Comparison of ENCODE assay signal across 1 cellular context in the genomic region with DNA sequence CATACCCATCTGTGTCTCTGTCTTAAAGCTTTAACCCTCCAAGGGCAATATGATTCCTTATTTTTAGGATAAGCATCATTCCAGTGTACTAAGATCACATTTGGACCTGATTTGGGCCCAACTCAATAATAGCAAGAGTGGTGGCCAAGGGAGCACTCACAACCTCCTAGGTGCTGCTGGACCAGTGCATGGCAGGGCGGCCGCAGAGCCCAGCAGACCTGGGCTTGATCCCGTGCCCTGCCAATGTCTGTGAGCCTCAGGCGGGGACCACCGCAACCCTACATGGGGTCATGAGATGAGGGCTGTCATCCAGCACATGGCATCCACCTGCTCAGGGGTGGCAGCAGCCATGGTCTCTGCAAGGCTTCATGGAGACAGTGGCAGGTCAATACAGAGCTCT.
A peak's percentile ranks its signal among the peaks of the same experiment; 100 is the strongest.
TF ChIP-seq lines count a peak whose summit lies in the region.

No MANE protein-coding gene starts in this region.

TF ChIP-seq in HepG2, 621 proteins besides CTCF, POLR2A, EP300 and RAD21:
- TF ChIP-seq ETV6 (CRISPR knock-in tag; conservative IDR thresholded peaks at IDR 0.05) (no peak), CENPX (CRISPR knock-in tag; IDR thresholded peaks at IDR 0.05) (no peak), ZNF431 (CRISPR knock-in tag; IDR thresholded peaks at IDR 0.05; ENCODE audit: borderline replicate concordance, low read depth) (0 out of 2 replicates have a peak, but pooled peaks have one; percentile 37), ZNF446 (CRISPR knock-in tag; IDR thresholded peaks at IDR 0.05) (no peak), PITX1 (CRISPR knock-in tag; IDR thresholded peaks at IDR 0.05) (no peak), SALL1 (CRISPR knock-in tag; IDR thresholded peaks at IDR 0.05) (0 out of 2 replicates have a peak, but pooled peaks have one; percentile 9), MIER3 (CRISPR knock-in tag; IDR thresholded peaks at IDR 0.05; ENCODE audit: borderline replicate concordance) (no peak), ZBTB38 (CRISPR knock-in tag; IDR thresholded peaks at IDR 0.05) (peak; percentile 52; the same call in 1 of the 2 replicates), PATZ1 (CRISPR knock-in tag; IDR thresholded peaks at IDR 0.05) (no peak), LCORL (IDR thresholded peaks at IDR 0.05) (no peak), LCORL (CRISPR knock-in tag; IDR thresholded peaks at IDR 0.05) (no peak), ZNF225 (CRISPR knock-in tag; IDR thresholded peaks at IDR 0.05) (0 out of 2 replicates have a peak, but pooled peaks have one; percentile 29), BORCS8-MEF2B (CRISPR knock-in tag; IDR thresholded peaks at IDR 0.05) (no peak), SAP130 (CRISPR knock-in tag; IDR thresholded peaks at IDR 0.05; ENCODE audit: low read depth) (no peak), FOXK1 (CRISPR knock-in tag; IDR thresholded peaks at IDR 0.05; ENCODE audit: borderline replicate concordance, low read depth) (no peak), MTF1 (CRISPR knock-in tag; IDR thresholded peaks at IDR 0.05) (no peak), ZNF205 (CRISPR knock-in tag; IDR thresholded peaks at IDR 0.05) (peak; percentile 98), ZMAT3 (CRISPR knock-in tag; conservative IDR thresholded peaks at IDR 0.05) (no peak), SRSF1 (optimal IDR thresholded peaks at IDR 0.05; ENCODE audit: low read depth, low read length) (no peak), ZNF563 (CRISPR knock-in tag; IDR thresholded peaks at IDR 0.05) (no peak), SKI (IDR thresholded peaks at IDR 0.05; ENCODE audit: partially characterized antibody) (no peak), ZNF839 (CRISPR knock-in tag; IDR thresholded peaks at IDR 0.05; ENCODE audit: borderline replicate concordance) (peak; percentile 37; the same call in 1 of the 2 replicates), ZNF567 (CRISPR knock-in tag; IDR thresholded peaks at IDR 0.05; ENCODE audit: borderline replicate concordance) (no peak), TRAFD1 (CRISPR knock-in tag; IDR thresholded peaks at IDR 0.05; ENCODE audit: borderline replicate concordance) (no peak), HIVEP1 (CRISPR knock-in tag; IDR thresholded peaks at IDR 0.05) (no peak), YEATS2 (CRISPR knock-in tag; IDR thresholded peaks at IDR 0.05; ENCODE audit: borderline replicate concordance) (no peak), ZNF543 (CRISPR knock-in tag; IDR thresholded peaks at IDR 0.05) (no peak), STAT5B (CRISPR knock-in tag; IDR thresholded peaks at IDR 0.05) (no peak), GABPA (IDR thresholded peaks at IDR 0.05; ENCODE audit: low read depth, low read length) (no peak), GABPA (CRISPR knock-in tag; IDR thresholded peaks at IDR 0.05; ENCODE audit: low read depth) (no peak), TMF1 (CRISPR knock-in tag; IDR thresholded peaks at IDR 0.05; ENCODE audit: low read depth) (no peak), PHF8 (CRISPR knock-in tag; IDR thresholded peaks at IDR 0.05) (no peak), ZNF75D (CRISPR knock-in tag; IDR thresholded peaks at IDR 0.05; ENCODE audit: borderline replicate concordance) (no peak), NR2F2 (IDR thresholded peaks at IDR 0.05; ENCODE audit: borderline replicate concordance, low read depth) (no peak), ZNF687 (CRISPR knock-in tag; IDR thresholded peaks at IDR 0.05) (peak; percentile 42; the same call in 1 of the 2 replicates), ZNF577 (CRISPR knock-in tag; IDR thresholded peaks at IDR 0.05; ENCODE audit: borderline replicate concordance, low read depth) (no peak), MTA3 (CRISPR knock-in tag; IDR thresholded peaks at IDR 0.05) (no peak), ZBTB7A (CRISPR knock-in tag; IDR thresholded peaks at IDR 0.05) (no peak), U2AF2 (IDR thresholded peaks at IDR 0.05; ENCODE audit: low read depth, low read length) (no peak), ZNF609 (CRISPR knock-in tag; IDR thresholded peaks at IDR 0.05; ENCODE audit: borderline replicate concordance) (no peak), MEIS1 (CRISPR knock-in tag; IDR thresholded peaks at IDR 0.05; ENCODE audit: borderline replicate concordance) (no peak), ZNF800 (CRISPR knock-in tag; IDR thresholded peaks at IDR 0.05) (no peak), MAFK (conservative IDR thresholded peaks at IDR 0.05 in 1 of 2, IDR thresholded peaks at IDR 0.05 in 1 of 2; ENCODE audit: low read length in 2 of 2) (no peak)
- TF ChIP-seq, protein P1, sequence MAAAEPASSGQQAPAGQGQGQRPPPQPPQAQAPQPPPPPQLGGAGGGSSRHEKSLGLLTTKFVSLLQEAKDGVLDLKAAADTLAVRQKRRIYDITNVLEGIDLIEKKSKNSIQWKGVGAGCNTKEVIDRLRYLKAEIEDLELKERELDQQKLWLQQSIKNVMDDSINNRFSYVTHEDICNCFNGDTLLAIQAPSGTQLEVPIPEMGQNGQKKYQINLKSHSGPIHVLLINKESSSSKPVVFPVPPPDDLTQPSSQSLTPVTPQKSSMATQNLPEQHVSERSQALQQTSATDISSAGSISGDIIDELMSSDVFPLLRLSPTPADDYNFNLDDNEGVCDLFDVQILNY (CRISPR knock-in tag; conservative IDR thresholded peaks at IDR 0.05) = no peak
- TF ChIP-seq, protein P2, sequence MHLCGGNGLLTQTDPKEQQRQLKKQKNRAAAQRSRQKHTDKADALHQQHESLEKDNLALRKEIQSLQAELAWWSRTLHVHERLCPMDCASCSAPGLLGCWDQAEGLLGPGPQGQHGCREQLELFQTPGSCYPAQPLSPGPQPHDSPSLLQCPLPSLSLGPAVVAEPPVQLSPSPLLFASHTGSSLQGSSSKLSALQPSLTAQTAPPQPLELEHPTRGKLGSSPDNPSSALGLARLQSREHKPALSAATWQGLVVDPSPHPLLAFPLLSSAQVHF (CRISPR knock-in tag; IDR thresholded peaks at IDR 0.05) = no peak
- TF ChIP-seq, protein P3, sequence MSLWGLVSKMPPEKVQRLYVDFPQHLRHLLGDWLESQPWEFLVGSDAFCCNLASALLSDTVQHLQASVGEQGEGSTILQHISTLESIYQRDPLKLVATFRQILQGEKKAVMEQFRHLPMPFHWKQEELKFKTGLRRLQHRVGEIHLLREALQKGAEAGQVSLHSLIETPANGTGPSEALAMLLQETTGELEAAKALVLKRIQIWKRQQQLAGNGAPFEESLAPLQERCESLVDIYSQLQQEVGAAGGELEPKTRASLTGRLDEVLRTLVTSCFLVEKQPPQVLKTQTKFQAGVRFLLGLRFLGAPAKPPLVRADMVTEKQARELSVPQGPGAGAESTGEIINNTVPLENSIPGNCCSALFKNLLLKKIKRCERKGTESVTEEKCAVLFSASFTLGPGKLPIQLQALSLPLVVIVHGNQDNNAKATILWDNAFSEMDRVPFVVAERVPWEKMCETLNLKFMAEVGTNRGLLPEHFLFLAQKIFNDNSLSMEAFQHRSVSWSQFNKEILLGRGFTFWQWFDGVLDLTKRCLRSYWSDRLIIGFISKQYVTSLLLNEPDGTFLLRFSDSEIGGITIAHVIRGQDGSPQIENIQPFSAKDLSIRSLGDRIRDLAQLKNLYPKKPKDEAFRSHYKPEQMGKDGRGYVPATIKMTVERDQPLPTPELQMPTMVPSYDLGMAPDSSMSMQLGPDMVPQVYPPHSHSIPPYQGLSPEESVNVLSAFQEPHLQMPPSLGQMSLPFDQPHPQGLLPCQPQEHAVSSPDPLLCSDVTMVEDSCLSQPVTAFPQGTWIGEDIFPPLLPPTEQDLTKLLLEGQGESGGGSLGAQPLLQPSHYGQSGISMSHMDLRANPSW (CRISPR knock-in tag; IDR thresholded peaks at IDR 0.05; ENCODE audit: borderline replicate concordance) = no peak
